1 cellular context compared by ENCODE assay signal in genomic region chr1:36203027-36203553, GRCh38.
TF ChIP-seq lines count a peak whose summit lies in the region.

No MANE protein-coding gene starts in this region.

TF ChIP-seq in HepG2, 621 proteins besides CTCF, POLR2A, EP300 and RAD21:
- TF ChIP-seq MXD4 (CRISPR knock-in tag; IDR thresholded peaks at IDR 0.05) (no peak), HHEX (CRISPR knock-in tag; IDR thresholded peaks at IDR 0.05) (no peak), FIP1L1 (IDR thresholded peaks at IDR 0.05; ENCODE audit: borderline replicate concordance, insufficient read depth, low read depth, low read length) (no peak), FOXA3 (CRISPR knock-in tag; IDR thresholded peaks at IDR 0.05) (no peak), ZNF7 (CRISPR knock-in tag; IDR thresholded peaks at IDR 0.05) (no peak), KDM1A (CRISPR knock-in tag; IDR thresholded peaks at IDR 0.05) (0 out of 2 replicates have a peak, but pooled peaks have one; percentile 30), FOXO1 (CRISPR knock-in tag; IDR thresholded peaks at IDR 0.05) (no peak), ZNF121 (CRISPR knock-in tag; IDR thresholded peaks at IDR 0.05) (peak; percentile 76), ZNF432 (CRISPR knock-in tag; IDR thresholded peaks at IDR 0.05; ENCODE audit: borderline replicate concordance) (no peak)
